Comparison of ENCODE assay signal across 10 cellular contexts in genomic region chr13:50226515-50227147, GRCh38.
DNase-seq lines count a peak whose midpoint lies in the region; ATAC-seq, FAIRE-seq and TF ChIP-seq lines count a peak whose summit lies in the region.
"Had no signal": no experiment of that assay in that cellular context is flagged by ENCODE, and none has a peak within 500 bp of the region (broad histone marks: within the 10 kb centered on the region; RNA-seq: fewer than 3 reads in every experiment).

No MANE protein-coding gene starts in this region.

- H3K27me3 Mint-ChIP-seq in endothelial cell (ENCODE audit: unreplicated experiment), result no peaks in the 10 kb centered on the region

- no peak for TF ChIP-seq CTCF in endothelial cell (IDR thresholded peaks at IDR 0.05; ENCODE audit: unreplicated experiment)

- peak; percentile 53 for ATAC-seq in GM18907 (IDR thresholded peaks at IDR 0.05; ENCODE audit: unreplicated experiment)
- ATAC-seq in HG02798 (IDR thresholded peaks at IDR 0.05; ENCODE audit: poor library complexity, unreplicated experiment), result peak; percentile 44

- no peak overlapping the region for H3K4me3 Mint-ChIP-seq in endothelial cell (ENCODE audit: unreplicated experiment)

- no peak for DNase-seq in GM12891 (ENCODE audit: insufficient read length, low spot score)
- peak; percentile 36 for DNase-seq in NCI-H2227 (lab: John Stamatoyannopoulos, UW; ENCODE audit: unreplicated experiment)
- no peak for DNase-seq in endothelial cell (ENCODE audit: low spot score)
- DNase-seq in stimulated activated CD4-positive, alpha-beta T cell treated with anti-CD3 and anti-CD28 coated beads, Interleukin-4, amount 100 ng/mL, for 24 hours, result no peak
- DNase-seq in COLO829 (ENCODE audit: low spot score), result no peak
- no peak for DNase-seq in NCI-H1417 (lab: John Stamatoyannopoulos, UW)
- DNase-seq: NCI-H2081, transverse colon had no signal

- no peak overlapping the region for H3K27ac Mint-ChIP-seq in endothelial cell (ENCODE audit: unreplicated experiment)

- TF ChIP-seq POLR2A in GM12891 (IDR thresholded peaks at IDR 0.05; ENCODE audit: low read depth, low read length), result no peak

- no peaks in the 10 kb centered on the region for H3K9me3 Mint-ChIP-seq in endothelial cell (ENCODE audit: unreplicated experiment)

- FAIRE-seq in GM12891 (lab: Jason Lieb, UNC), result peak; percentile 65

- no peaks in the 10 kb centered on the region for H3K36me3 Mint-ChIP-seq in endothelial cell (ENCODE audit: low read depth, unreplicated experiment)

- H3K4me1 Mint-ChIP-seq in endothelial cell (ENCODE audit: unreplicated experiment), result no peaks in the 10 kb centered on the region

TF ChIP-seq in GM12891, 5 proteins besides CTCF, POLR2A, EP300 and RAD21:
- TF ChIP-seq SPI1 (IDR thresholded peaks at IDR 0.05; ENCODE audit: low read depth, low read length), result no peak
- no peak for TF ChIP-seq POLR2AphosphoS5 (IDR thresholded peaks at IDR 0.05; ENCODE audit: low read depth, low read length)
- TF ChIP-seq TAF1 (IDR thresholded peaks at IDR 0.05; ENCODE audit: low read depth, low read length), result no peak
- no peak for TF ChIP-seq POU2F2 (IDR thresholded peaks at IDR 0.05; ENCODE audit: low read depth, low read length)
- no peak for TF ChIP-seq PAX5 (IDR thresholded peaks at IDR 0.05; ENCODE audit: insufficient read depth, low read length, severe bottlenecking)
